12 cellular contexts compared by ENCODE assay signal in the genomic region with DNA sequence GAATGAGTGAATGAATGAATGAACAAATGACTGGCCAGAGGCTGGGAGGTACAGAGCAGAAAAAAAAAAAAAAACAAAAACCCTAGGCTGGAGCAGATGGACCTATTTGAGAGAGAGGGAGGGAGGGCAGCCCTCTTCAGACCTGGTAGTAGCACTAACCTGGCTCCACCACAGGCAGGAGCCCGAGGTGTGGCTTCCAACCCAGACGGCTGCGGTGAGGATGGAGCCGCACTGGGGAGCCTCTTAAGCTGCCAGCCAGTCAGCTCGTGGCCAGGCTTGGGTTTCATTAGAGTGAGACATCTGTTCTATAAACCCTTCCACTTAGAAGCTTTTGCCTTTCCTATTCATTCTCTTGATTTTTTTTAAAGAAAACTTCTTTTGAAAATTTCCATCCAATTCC. TPM values are rescaled to one million over a fixed set of nuclear protein-coding genes. Genes with fewer than 3 reads are reported as not detected.
DNase-seq lines count a peak whose midpoint lies in the region; ATAC-seq, FAIRE-seq and TF ChIP-seq lines count a peak whose summit lies in the region.
"Had no signal": no experiment of that assay in that cellular context is flagged by ENCODE, and none has a peak within 500 bp of the region (broad histone marks: within the 10 kb centered on the region; RNA-seq: fewer than 3 reads in every experiment).

No MANE protein-coding gene starts in this region.

- TF ChIP-seq CTCF in thoracic aorta (IDR thresholded peaks at IDR 0.05) = peak; percentile 20

- no peaks in the 10 kb centered on the region for H3K27me3 ChIP-seq in thoracic aorta (replicated peaks; ENCODE audit: insufficient read depth)

- H3K27ac ChIP-seq in thoracic aorta = peak overlapping the region; percentile 31 to 41
- H3K27ac ChIP-seq: BLaER1 had no signal

- no peak overlapping the region for H3K27ac Mint-ChIP-seq in activated naive CD8-positive, alpha-beta T cell treated with anti-CD3 and anti-CD28 coated beads, Interleukin-2, amount 10 ng/mL, durations not matched to agents 7 days and 5 days
- H3K27ac Mint-ChIP-seq in activated naive CD8-positive, alpha-beta T cell treated with anti-CD3 and anti-CD28 coated beads, Interleukin-2, amount 50 U/mL, for 24 hours = no peak overlapping the region
- H3K27ac Mint-ChIP-seq: memory B cell had no signal

- H3K4me3 Mint-ChIP-seq in activated naive CD8-positive, alpha-beta T cell treated with anti-CD3 and anti-CD28 coated beads, Interleukin-2, amount 10 ng/mL, durations not matched to agents 7 days and 5 days = no peak overlapping the region
- H3K4me3 Mint-ChIP-seq in activated naive CD8-positive, alpha-beta T cell treated with anti-CD3 and anti-CD28 coated beads, Interleukin-2, amount 50 U/mL, for 24 hours = no peak overlapping the region
- H3K4me3 Mint-ChIP-seq: memory B cell had no signal

- H3K4me3 ChIP-seq in thoracic aorta = no peak overlapping the region
- H3K4me3 ChIP-seq: BLaER1 had no signal

- H3K9me3 ChIP-seq in thoracic aorta = no peaks in the 10 kb centered on the region
- H3K9me3 ChIP-seq: BLaER1 had no signal

- peaks cover 15 to 63% of the 10 kb centered on the region in 2 donors for H3K4me1 ChIP-seq in thoracic aorta (ENCODE audit: control insufficient read depth in 1 of 2, low read depth in 2 of 2)

- peaks cover 6% of the 10 kb centered on the region for H3K4me1 Mint-ChIP-seq in activated naive CD8-positive, alpha-beta T cell treated with anti-CD3 and anti-CD28 coated beads, Interleukin-2, amount 10 ng/mL, durations not matched to agents 7 days and 5 days
- H3K4me1 Mint-ChIP-seq in activated naive CD8-positive, alpha-beta T cell treated with anti-CD3 and anti-CD28 coated beads, Interleukin-2, amount 50 U/mL, for 24 hours = peaks cover 5% of the 10 kb centered on the region

- H3K36me3 ChIP-seq in thoracic aorta = no peaks in the 10 kb centered on the region

- DNase-seq in activated naive CD8-positive, alpha-beta T cell treated with anti-CD3 and anti-CD28 coated beads, Interleukin-2, amount 10 ng/mL, durations not matched to agents 7 days and 5 days = no peak
- no peak for DNase-seq in activated naive CD8-positive, alpha-beta T cell treated with anti-CD3 and anti-CD28 coated beads, Interleukin-2, amount 50 U/mL, for 24 hours
- DNase-seq in NCI-H345 treated with DMSO at 0.1 percent for 48 hours (lab: John Stamatoyannopoulos, UW; ENCODE audit: unreplicated experiment) (peak; percentile 46), cerebellar cortex (ENCODE audit: low spot score) (peak; percentile 80), thoracic aorta (ENCODE audit: low spot score) (no peak), NCI-H1048 (lab: John Stamatoyannopoulos, UW) (no peak), GM19239 (ENCODE audit: insufficient read length, low spot score) (no peak)
- no peak for DNase-seq in effector CD4-positive, alpha-beta T cell
- DNase-seq: stimulated activated CD4-positive, alpha-beta T cell treated with anti-CD3 and anti-CD28 coated beads, Interleukin-2, amount 100 ng/mL, for 48 hours had no signal

- peak; percentile 69 for ATAC-seq in activated naive CD8-positive, alpha-beta T cell treated with anti-CD3 and anti-CD28 coated beads, Interleukin-2, amount 10 ng/mL, durations not matched to agents 7 days and 5 days (ENCODE audit: low read depth)
- no peak for ATAC-seq in activated naive CD8-positive, alpha-beta T cell treated with anti-CD3 and anti-CD28 coated beads, Interleukin-2, amount 50 U/mL, for 24 hours
- ATAC-seq in thoracic aorta (ENCODE audit: insufficient number of reproducible peaks, low FRiP score, low read depth) = no peak

- no peaks in the 10 kb centered on the region for H3K9me3 Mint-ChIP-seq in activated naive CD8-positive, alpha-beta T cell treated with anti-CD3 and anti-CD28 coated beads, Interleukin-2, amount 10 ng/mL, durations not matched to agents 7 days and 5 days
- no peaks in the 10 kb centered on the region for H3K9me3 Mint-ChIP-seq in activated naive CD8-positive, alpha-beta T cell treated with anti-CD3 and anti-CD28 coated beads, Interleukin-2, amount 50 U/mL, for 24 hours
- H3K9me3 Mint-ChIP-seq: memory B cell had no signal

- POLR2A ChIA-PET in activated naive CD8-positive, alpha-beta T cell treated with anti-CD3 and anti-CD28 coated beads, Interleukin-2, amount 10 ng/mL, durations not matched to agents 7 days and 5 days (lab: Charles Lee) = no interaction called here

- FAIRE-seq in GM19239 (lab: Jason Lieb, UNC) = no peak
- FAIRE-seq: endometrium had no signal

- no peaks in the 10 kb centered on the region for H3K36me3 Mint-ChIP-seq in activated naive CD8-positive, alpha-beta T cell treated with anti-CD3 and anti-CD28 coated beads, Interleukin-2, amount 10 ng/mL, durations not matched to agents 7 days and 5 days
- H3K36me3 Mint-ChIP-seq in activated naive CD8-positive, alpha-beta T cell treated with anti-CD3 and anti-CD28 coated beads, Interleukin-2, amount 50 U/mL, for 24 hours (ENCODE audit: low read depth) = no peaks in the 10 kb centered on the region
- H3K36me3 Mint-ChIP-seq: memory B cell had no signal

- peaks cover 35% of the 10 kb centered on the region for H3K27me3 Mint-ChIP-seq in activated naive CD8-positive, alpha-beta T cell treated with anti-CD3 and anti-CD28 coated beads, Interleukin-2, amount 10 ng/mL, durations not matched to agents 7 days and 5 days
- H3K27me3 Mint-ChIP-seq in activated naive CD8-positive, alpha-beta T cell treated with anti-CD3 and anti-CD28 coated beads, Interleukin-2, amount 50 U/mL, for 24 hours = peaks cover 42% of the 10 kb centered on the region

RNA-seq across cellular contexts. Expression of a gene that starts 16.8 kb away (rescaled TPM):
- 1 to 10 TPM; 2.7 to 5.2 TPM for total RNA-seq in activated naive CD8-positive, alpha-beta T cell treated with anti-CD3 and anti-CD28 coated beads, Interleukin-2, amount 10 ng/mL, durations not matched to agents 7 days and 5 days
- 10 to 100 TPM; 76.6 to 99.0 TPM for total RNA-seq in thoracic aorta

RNA-seq across cellular contexts. Expression of a gene that starts 50.0 kb away (rescaled TPM):
- 100 to 1,000 TPM; 172 to 181 TPM for total RNA-seq in activated naive CD8-positive, alpha-beta T cell treated with anti-CD3 and anti-CD28 coated beads, Interleukin-2, amount 10 ng/mL, durations not matched to agents 7 days and 5 days
- 1 to 10 TPM; 4.3 to 6.1 TPM for total RNA-seq in thoracic aorta

Comparison
In these comparisons a context has a peak if more than half of its experiments do, and no peak if none do; other contexts are left out.
1. DNase-seq: peak in NCI-H345 treated with DMSO at 0.1 percent for 48 hours (single experiment) and cerebellar cortex (single experiment); none in activated naive CD8-positive, alpha-beta T cell treated with anti-CD3 and anti-CD28 coated beads, Interleukin-2, amount 10 ng/mL, durations not matched to agents 7 days and 5 days (single experiment), activated naive CD8-positive, alpha-beta T cell treated with anti-CD3 and anti-CD28 coated beads, Interleukin-2, amount 50 U/mL, for 24 hours (single experiment), thoracic aorta (single experiment), NCI-H1048 (single experiment), GM19239 (single experiment) and effector CD4-positive, alpha-beta T cell (single experiment).
2. RNA of a gene that starts 16.8 kb away (total RNA-seq): 76.6 to 99.0 TPM in thoracic aorta; 2.7 to 5.2 TPM in activated naive CD8-positive, alpha-beta T cell treated with anti-CD3 and anti-CD28 coated beads, Interleukin-2, amount 10 ng/mL, durations not matched to agents 7 days and 5 days; every median in the first group is over 10 times any median in the second.
3. RNA of a gene that starts 50.0 kb away (total RNA-seq): 172 to 181 TPM in activated naive CD8-positive, alpha-beta T cell treated with anti-CD3 and anti-CD28 coated beads, Interleukin-2, amount 10 ng/mL, durations not matched to agents 7 days and 5 days; 4.3 to 6.1 TPM in thoracic aorta; every median in the first group is over 10 times any median in the second.